Comparison of ENCODE assay signal across 8 cellular contexts in genomic region chr20:325043-325888, GRCh38. TPM values are rescaled to one million over a fixed set of nuclear protein-coding genes. Genes with fewer than 3 reads are reported as not detected.
DNase-seq lines count a peak whose midpoint lies in the region; ATAC-seq and TF ChIP-seq lines count a peak whose summit lies in the region.

TSS of gene SOX12 (plus strand) at chr20:325552. CDS start at chr20:325925, 373 bp downstream.

- no peaks in the 10 kb centered on the region for H3K36me3 ChIP-seq in CD4-positive, CD25-positive, alpha-beta regulatory T cell (ENCODE audit: control insufficient read depth, insufficient read depth, low read length)
- H3K36me3 ChIP-seq in liver (ENCODE audit: control insufficient read depth in 4 of 4, insufficient read depth in 3 of 4, low read depth in 1 of 4, low read length in 3 of 4): no peaks in the 10 kb centered on the region

- no peaks in the 10 kb centered on the region for H3K36me3 Mint-ChIP-seq in CD4-positive, CD25-positive, alpha-beta regulatory T cell

- H3K9ac ChIP-seq in liver (ENCODE audit: low read depth in 1 of 2, low read length in 2 of 2): peak within 1 kb of the TSS; percentile 72 to 90

- TF ChIP-seq RAD21 in liver (IDR thresholded peaks at IDR 0.05): no peak

- ATAC-seq in CD4-positive, CD25-positive, alpha-beta regulatory T cell (ENCODE audit: low read depth in 2 of 2): peak; percentile 78 to 80
- peak; percentile 79 for ATAC-seq in GM19452 (IDR thresholded peaks at IDR 0.05; ENCODE audit: unreplicated experiment)
- ATAC-seq in HG03571 (IDR thresholded peaks at IDR 0.05; ENCODE audit: unreplicated experiment): peak; percentile 71

- H3K4me1 Mint-ChIP-seq in CD4-positive, CD25-positive, alpha-beta regulatory T cell: peaks cover 3 to 39% (median 12%) of the 10 kb centered on the region in 4 donors

- H3K27me3 Mint-ChIP-seq in CD4-positive, CD25-positive, alpha-beta regulatory T cell: peaks cover 4% of the 10 kb centered on the region

- H3K9me3 Mint-ChIP-seq in CD4-positive, CD25-positive, alpha-beta regulatory T cell: peaks cover 0 to 2% (median 0%) of the 10 kb centered on the region in 7 donors

- peak within 1 kb of the TSS; percentile 78 for H3K27ac ChIP-seq in CD4-positive, CD25-positive, alpha-beta regulatory T cell (ENCODE audit: insufficient read depth, low read length, poor library complexity, severe bottlenecking)
- H3K27ac ChIP-seq in liver (ENCODE audit: low read depth in 1 of 2, low read length in 2 of 2): peak within 1 kb of the TSS; percentile 88 to 89

- WGBS in liver: under 1% methylated on average over 106 of the region's 106 CpGs

- H3K4me3 Mint-ChIP-seq in CD4-positive, CD25-positive, alpha-beta regulatory T cell: peak within 1 kb of the TSS; percentile 93 to 96 (median 94)

- TF ChIP-seq CTCF in liver (IDR thresholded peaks at IDR 0.05; ENCODE audit: low read depth, low read length, missing input control): no peak

- no peaks in the 10 kb centered on the region for H3K9me3 ChIP-seq in CD4-positive, CD25-positive, alpha-beta regulatory T cell (ENCODE audit: control insufficient read depth in 2 of 2, low read length in 2 of 2)
- H3K9me3 ChIP-seq in liver (ENCODE audit: control insufficient read depth in 4 of 4, low read length in 3 of 4): no peaks in the 10 kb centered on the region

- H3K4me1 ChIP-seq in CD4-positive, CD25-positive, alpha-beta regulatory T cell (ENCODE audit: control insufficient read depth, insufficient read depth, low read length, poor library complexity, severe bottlenecking): peaks cover 34% of the 10 kb centered on the region
- peaks cover 7 to 31% (median 16%) of the 10 kb centered on the region in 4 donors for H3K4me1 ChIP-seq in liver (ENCODE audit: control insufficient read depth in 4 of 4, insufficient read depth in 4 of 4, low read length in 3 of 4)

- peak; percentile 93 to 97 (median 94) for DNase-seq in CD4-positive, CD25-positive, alpha-beta regulatory T cell
- DNase-seq in NCI-H774 (lab: John Stamatoyannopoulos, UW) (peak; percentile 94), dermis microvascular lymphatic vessel endothelial cell (ENCODE audit: low read depth in 2 of 2) (peak; percentile 70 to 95)
- peak; percentile 97 to 98 for DNase-seq in activated CD4-positive, alpha-beta T cell treated with anti-CD3 and anti-CD28 coated beads, Interleukin-2, amount 50 U/mL, for 48 hours
- peak; percentile 97 for DNase-seq in stimulated activated CD4-positive, alpha-beta T cell treated with anti-CD3 and anti-CD28 coated beads, Interleukin-4, amount 100 ng/mL, for 24 hours

- H3K27me3 ChIP-seq in CD4-positive, CD25-positive, alpha-beta regulatory T cell (ENCODE audit: control insufficient read depth, insufficient read depth, low read length): no peaks in the 10 kb centered on the region
- no peaks in the 10 kb centered on the region for H3K27me3 ChIP-seq in liver (ENCODE audit: control insufficient read depth in 4 of 4, insufficient read depth in 4 of 4, low read length in 3 of 4)

- H3K4me3 ChIP-seq in CD4-positive, CD25-positive, alpha-beta regulatory T cell (ENCODE audit: low read depth, low read length): peak within 1 kb of the TSS; percentile 79
- peak within 1 kb of the TSS; percentile 68 to 88 (median 85) for H3K4me3 ChIP-seq in liver (ENCODE audit: low read depth in 1 of 3, low read length in 3 of 3)

- peak within 1 kb of the TSS; percentile 75 to 91 (median 83) for H3K27ac Mint-ChIP-seq in CD4-positive, CD25-positive, alpha-beta regulatory T cell

TF ChIP-seq in liver, 16 proteins besides CTCF, POLR2A, EP300 and RAD21:
- no peak for TF ChIP-seq NR2F2 (IDR thresholded peaks at IDR 0.05)
- no peak for TF ChIP-seq HNF4A (conservative IDR thresholded peaks at IDR 0.05)
- TF ChIP-seq, protein P1, sequence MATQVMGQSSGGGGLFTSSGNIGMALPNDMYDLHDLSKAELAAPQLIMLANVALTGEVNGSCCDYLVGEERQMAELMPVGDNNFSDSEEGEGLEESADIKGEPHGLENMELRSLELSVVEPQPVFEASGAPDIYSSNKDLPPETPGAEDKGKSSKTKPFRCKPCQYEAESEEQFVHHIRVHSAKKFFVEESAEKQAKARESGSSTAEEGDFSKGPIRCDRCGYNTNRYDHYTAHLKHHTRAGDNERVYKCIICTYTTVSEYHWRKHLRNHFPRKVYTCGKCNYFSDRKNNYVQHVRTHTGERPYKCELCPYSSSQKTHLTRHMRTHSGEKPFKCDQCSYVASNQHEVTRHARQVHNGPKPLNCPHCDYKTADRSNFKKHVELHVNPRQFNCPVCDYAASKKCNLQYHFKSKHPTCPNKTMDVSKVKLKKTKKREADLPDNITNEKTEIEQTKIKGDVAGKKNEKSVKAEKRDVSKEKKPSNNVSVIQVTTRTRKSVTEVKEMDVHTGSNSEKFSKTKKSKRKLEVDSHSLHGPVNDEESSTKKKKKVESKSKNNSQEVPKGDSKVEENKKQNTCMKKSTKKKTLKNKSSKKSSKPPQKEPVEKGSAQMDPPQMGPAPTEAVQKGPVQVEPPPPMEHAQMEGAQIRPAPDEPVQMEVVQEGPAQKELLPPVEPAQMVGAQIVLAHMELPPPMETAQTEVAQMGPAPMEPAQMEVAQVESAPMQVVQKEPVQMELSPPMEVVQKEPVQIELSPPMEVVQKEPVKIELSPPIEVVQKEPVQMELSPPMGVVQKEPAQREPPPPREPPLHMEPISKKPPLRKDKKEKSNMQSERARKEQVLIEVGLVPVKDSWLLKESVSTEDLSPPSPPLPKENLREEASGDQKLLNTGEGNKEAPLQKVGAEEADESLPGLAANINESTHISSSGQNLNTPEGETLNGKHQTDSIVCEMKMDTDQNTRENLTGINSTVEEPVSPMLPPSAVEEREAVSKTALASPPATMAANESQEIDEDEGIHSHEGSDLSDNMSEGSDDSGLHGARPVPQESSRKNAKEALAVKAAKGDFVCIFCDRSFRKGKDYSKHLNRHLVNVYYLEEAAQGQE (IDR thresholded peaks at IDR 0.05): peak; percentile 46
- TF ChIP-seq FOXA2 (IDR thresholded peaks at IDR 0.05): no peak
- TF ChIP-seq, protein P2, sequence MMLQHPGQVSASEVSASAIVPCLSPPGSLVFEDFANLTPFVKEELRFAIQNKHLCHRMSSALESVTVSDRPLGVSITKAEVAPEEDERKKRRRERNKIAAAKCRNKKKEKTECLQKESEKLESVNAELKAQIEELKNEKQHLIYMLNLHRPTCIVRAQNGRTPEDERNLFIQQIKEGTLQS (IDR thresholded peaks at IDR 0.05): no peak
- TF ChIP-seq YY1 (IDR thresholded peaks at IDR 0.05): peak; percentile 18
- TF ChIP-seq TAF1 (conservative IDR thresholded peaks at IDR 0.05): peak; percentile 21
- TF ChIP-seq HNF4G (IDR thresholded peaks at IDR 0.05): no peak
- TF ChIP-seq, protein P3, sequence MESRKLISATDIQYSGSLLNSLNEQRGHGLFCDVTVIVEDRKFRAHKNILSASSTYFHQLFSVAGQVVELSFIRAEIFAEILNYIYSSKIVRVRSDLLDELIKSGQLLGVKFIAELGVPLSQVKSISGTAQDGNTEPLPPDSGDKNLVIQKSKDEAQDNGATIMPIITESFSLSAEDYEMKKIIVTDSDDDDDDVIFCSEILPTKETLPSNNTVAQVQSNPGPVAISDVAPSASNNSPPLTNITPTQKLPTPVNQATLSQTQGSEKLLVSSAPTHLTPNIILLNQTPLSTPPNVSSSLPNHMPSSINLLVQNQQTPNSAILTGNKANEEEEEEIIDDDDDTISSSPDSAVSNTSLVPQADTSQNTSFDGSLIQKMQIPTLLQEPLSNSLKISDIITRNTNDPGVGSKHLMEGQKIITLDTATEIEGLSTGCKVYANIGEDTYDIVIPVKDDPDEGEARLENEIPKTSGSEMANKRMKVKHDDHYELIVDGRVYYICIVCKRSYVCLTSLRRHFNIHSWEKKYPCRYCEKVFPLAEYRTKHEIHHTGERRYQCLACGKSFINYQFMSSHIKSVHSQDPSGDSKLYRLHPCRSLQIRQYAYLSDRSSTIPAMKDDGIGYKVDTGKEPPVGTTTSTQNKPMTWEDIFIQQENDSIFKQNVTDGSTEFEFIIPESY (IDR thresholded peaks at IDR 0.05): no peak
- no peak for TF ChIP-seq RXRA (IDR thresholded peaks at IDR 0.05)
- TF ChIP-seq SP1 (IDR thresholded peaks at IDR 0.05): peak; percentile 44

RNA-seq across cellular contexts. Expression of gene SOX12, which starts in this region (rescaled TPM):
- 4.9 TPM for total RNA-seq in CD4-positive, CD25-positive, alpha-beta regulatory T cell
- under 1 TPM; 0.29 to 0.44 (median 0.38) TPM for polyA plus RNA-seq in CD4-positive, CD25-positive, alpha-beta regulatory T cell
- total RNA-seq in dermis microvascular lymphatic vessel endothelial cell (1.7 and 2.9 TPM in 2 replicates), liver (1 to 10 TPM in 1 of 2 donors, under 1 TPM in 1; 0.67 to 4.2 TPM)
- polyA plus RNA-seq in liver: 1 to 10 TPM; 1.3 to 2.0 TPM

Comparison
In these comparisons a context has a peak if more than half of its experiments do, and no peak if none do; other contexts are left out.
1. Peak in every context shown above with its lines: DNase-seq, ATAC-seq, H3K4me3 ChIP-seq and H3K27ac ChIP-seq.